30 cellular contexts compared by ENCODE assay signal in genomic region chr18:39635966-39636365, GRCh38.
"Had no signal": no experiment of that assay in that cellular context is flagged by ENCODE, and none has a peak within 500 bp of the region (broad histone marks: within the 10 kb centered on the region; RNA-seq: fewer than 3 reads in every experiment).

No MANE protein-coding gene starts in this region.

- H3K4me3 ChIP-seq: ascending aorta, esophagus muscularis mucosa, gastrocnemius medialis, pancreas, prostate gland, sigmoid colon, smooth muscle cell, uterus had no signal

- H3K4me1 ChIP-seq: ascending aorta, esophagus muscularis mucosa, gastrocnemius medialis, pancreas, prostate gland, sigmoid colon, uterus had no signal

- H3K36me3 ChIP-seq: ascending aorta, brain microvascular endothelial cell, esophagus muscularis mucosa, gastrocnemius medialis, pancreas, prostate gland, sigmoid colon, uterus had no signal

- H3K27me3 ChIP-seq: ascending aorta, brain microvascular endothelial cell, esophagus muscularis mucosa, gastrocnemius medialis, pancreas, sigmoid colon, uterus had no signal

- H3K9me3 ChIP-seq: ascending aorta, gastrocnemius medialis, pancreas, prostate gland, sigmoid colon, uterus had no signal

- H3K27ac ChIP-seq: ascending aorta, brain microvascular endothelial cell, esophagus muscularis mucosa, gastrocnemius medialis, pancreas, prostate gland, sigmoid colon, uterus had no signal

- ATAC-seq: activated T-cell treated with anti-CD3 and anti-CD28 coated beads, Interleukin-2, amount 50 U/mL, for 72 hours; gastrocnemius medialis; left cardiac atrium; naive thymus-derived CD4-positive, alpha-beta T cell; pancreas; stimulated activated memory B cell treated with anti-CD40 and anti-IgM and Interleukin-4, amounts not matched to agents 10 μg/mL and 1 μg/mL and 100 μg/mL, for 72 hours; stimulated activated naive CD8-positive, alpha-beta T cell treated with anti-CD3 and anti-CD28 coated beads, Interleukin-15, amount 100 ng/mL, for 72 hours had no signal

- DNase-seq: activated CD4-positive, alpha-beta T cell treated with anti-CD3 and anti-CD28 coated beads for 4 hours; activated CD4-positive, alpha-beta T cell treated with anti-CD3 and anti-CD28 coated beads, Interleukin-2, amount 50 U/mL, for 4 hours; activated effector memory CD4-positive, alpha-beta T cell treated with anti-CD3 and anti-CD28 coated beads, Interleukin-2, amount 50 U/mL, for 16 hours; activated naive CD4-positive, alpha-beta T cell treated with anti-CD3 and anti-CD28 coated beads for 36 hours; activated naive CD8-positive, alpha-beta T cell treated with anti-CD3 and anti-CD28 coated beads for 36 hours; activated T-cell treated with anti-CD3 and anti-CD28 coated beads for 4 hours; activated T-cell treated with anti-CD3 and anti-CD28 coated beads, Interleukin-2, amount 50 U/mL, for 72 hours; brain microvascular endothelial cell; caudate nucleus; effector CD4-positive, alpha-beta T cell; gastrocnemius medialis; glutamatergic neuron; left cardiac atrium; mammary epithelial cell; naive thymus-derived CD4-positive, alpha-beta T cell; pancreas; retina; sigmoid colon; stimulated activated CD4-positive, alpha-beta T cell treated with anti-CD3 and anti-CD28 coated beads, Interleukin-1b, Interleukin-23, amount 100 ng/mL, for 48 hours; stimulated activated CD4-positive, alpha-beta T cell treated with anti-CD3 and anti-CD28 coated beads, Interleukin-4, amount 100 ng/mL, for 4 hours; stimulated activated CD8-positive, alpha-beta memory T cell treated with anti-CD3 and anti-CD28 coated beads, Interleukin-4, amount 100 ng/mL, for 48 hours; stimulated activated naive CD8-positive, alpha-beta T cell treated with anti-CD3 and anti-CD28 coated beads, Interleukin-15, amount 100 ng/mL, for 72 hours; substantia nigra; T-helper 1 cell; uterus had no signal

- H3K4me2 ChIP-seq: smooth muscle cell had no signal
